In genomic region chr5:142215915-142216681, GRCh38 we compare ENCODE assay signal across 11 cellular contexts.
DNase-seq lines count a peak whose midpoint lies in the region; ATAC-seq and TF ChIP-seq lines count a peak whose summit lies in the region.
"Had no signal": no experiment of that assay in that cellular context is flagged by ENCODE, and none has a peak within 500 bp of the region (broad histone marks: within the 10 kb centered on the region; RNA-seq: fewer than 3 reads in every experiment).

No MANE protein-coding gene starts in this region.

- H3K9ac ChIP-seq in mesenchymal stem cell (ENCODE audit: low read length), result peak overlapping the region; percentile 34

- H3K27ac Mint-ChIP-seq in CD8-positive, alpha-beta T cell, result no peak overlapping the region
- H3K27ac Mint-ChIP-seq: CD4-positive, CD25-positive, alpha-beta regulatory T cell; stimulated activated naive CD8-positive, alpha-beta T cell treated with anti-CD3 and anti-CD28 coated beads, Interleukin-15, Interleukin-2, amounts not matched to agents 100 ng/mL and 50 ng/mL, for 24 hours had no signal

- DNase-seq in 8988T (peak; percentile 46), choroid plexus epithelial cell (ENCODE audit: low read depth) (peak; percentile 98), mesenchymal stem cell (peak; percentile 96), SHP77 treated with DMSO at 0.1 percent for 48 hours (lab: John Stamatoyannopoulos, UW) (no peak), HEK293T (ENCODE audit: extremely low spot score) (no peak)
- no peak for DNase-seq in CD8-positive, alpha-beta T cell
- DNase-seq: activated CD4-positive, CD25-positive, alpha-beta regulatory T cell; CD4-positive, CD25-positive, alpha-beta regulatory T cell had no signal

- no peaks in the 10 kb centered on the region for H3K9me3 ChIP-seq in mesenchymal stem cell (ENCODE audit: control insufficient read depth, low read length)
- no peaks in the 10 kb centered on the region for H3K9me3 ChIP-seq in CD8-positive, alpha-beta T cell (ENCODE audit: low read length)

- H3K18ac ChIP-seq in mesenchymal stem cell (ENCODE audit: low read depth in 1 of 2, low read length in 2 of 2), result peak overlapping the region; percentile 34 to 52

- no peak overlapping the region for H3K4me3 Mint-ChIP-seq in CD8-positive, alpha-beta T cell
- H3K4me3 Mint-ChIP-seq: CD4-positive, CD25-positive, alpha-beta regulatory T cell; stimulated activated naive CD8-positive, alpha-beta T cell treated with anti-CD3 and anti-CD28 coated beads, Interleukin-15, Interleukin-2, amounts not matched to agents 100 ng/mL and 50 ng/mL, for 24 hours had no signal

- H3K4me3 ChIP-seq in choroid plexus epithelial cell (ENCODE audit: low read depth, low read length) (peak overlapping the region; percentile 12), mesenchymal stem cell (ENCODE audit: insufficient read depth in 1 of 2, low read depth in 1 of 2, low read length in 2 of 2) (peak overlapping the region in 1 of 2 experiments; percentile 42)
- H3K4me3 ChIP-seq in CD8-positive, alpha-beta T cell (ENCODE audit: low read depth, low read length), result no peak overlapping the region

- H3K27me3 ChIP-seq in mesenchymal stem cell (ENCODE audit: control insufficient read depth in 1 of 2, insufficient read depth in 1 of 2, low read length in 2 of 2), result peaks cover 10 to 49% of the 10 kb centered on the region in 2 experiments
- no peaks in the 10 kb centered on the region for H3K27me3 ChIP-seq in CD8-positive, alpha-beta T cell (ENCODE audit: insufficient read depth, low read length)

- H3K4me1 ChIP-seq in mesenchymal stem cell (ENCODE audit: control insufficient read depth, insufficient read depth, low read depth, low read length), result peaks cover 10% of the 10 kb centered on the region
- H3K4me1 ChIP-seq in CD8-positive, alpha-beta T cell (ENCODE audit: insufficient read depth, low read length), result peaks cover 6% of the 10 kb centered on the region

- H3K79me1 ChIP-seq in mesenchymal stem cell (replicated peaks; ENCODE audit: low read length, poor library complexity, severe bottlenecking), result no peaks in the 10 kb centered on the region

- H3K4me1 Mint-ChIP-seq in CD8-positive, alpha-beta T cell (ENCODE audit: low read depth), result peaks cover 8% of the 10 kb centered on the region

- H2BK12ac ChIP-seq in mesenchymal stem cell (ENCODE audit: low read length in 2 of 2), result peak overlapping the region in 1 of 2 experiments; percentile 75

- peak overlapping the region; percentile 26 for H2BK15ac ChIP-seq in mesenchymal stem cell (ENCODE audit: low read depth, poor library complexity, severe bottlenecking)

- peak overlapping the region in 1 of 2 experiments; percentile 35 for H3K4ac ChIP-seq in mesenchymal stem cell (ENCODE audit: low read depth in 1 of 2, low read length in 2 of 2)

- no peaks in the 10 kb centered on the region for H3K9me3 Mint-ChIP-seq in CD8-positive, alpha-beta T cell
- H3K9me3 Mint-ChIP-seq: CD4-positive, CD25-positive, alpha-beta regulatory T cell; stimulated activated naive CD8-positive, alpha-beta T cell treated with anti-CD3 and anti-CD28 coated beads, Interleukin-15, Interleukin-2, amounts not matched to agents 100 ng/mL and 50 ng/mL, for 24 hours had no signal

- H2BK120ac ChIP-seq in mesenchymal stem cell (ENCODE audit: low read depth, low read length), result peak overlapping the region; percentile 15

- peak overlapping the region; percentile 53 for H3K27ac ChIP-seq in mesenchymal stem cell (ENCODE audit: low read length, poor library complexity, severe bottlenecking)
- H3K27ac ChIP-seq in CD8-positive, alpha-beta T cell (ENCODE audit: low read depth, low read length), result no peak overlapping the region

- H4K91ac ChIP-seq in mesenchymal stem cell (ENCODE audit: low read length), result peak overlapping the region; percentile 11

- H2AFZ ChIP-seq in mesenchymal stem cell (ENCODE audit: low read depth, low read length), result no peak overlapping the region

- no peak for ATAC-seq in CD8-positive, alpha-beta T cell
- no peak for ATAC-seq in GM18498 (IDR thresholded peaks at IDR 0.05; ENCODE audit: unreplicated experiment)

- peak overlapping the region; percentile 5 for H2AK5ac ChIP-seq in mesenchymal stem cell (ENCODE audit: low read length, severe bottlenecking)

- peak overlapping the region; percentile 19 for H4K8ac ChIP-seq in mesenchymal stem cell (ENCODE audit: low read length)

- H3K14ac ChIP-seq in mesenchymal stem cell (ENCODE audit: low read length in 2 of 2), result no peak overlapping the region

- no peak overlapping the region for H3K23ac ChIP-seq in mesenchymal stem cell (ENCODE audit: low read length in 2 of 2)

- POLR2A ChIA-PET in CD8-positive, alpha-beta T cell (lab: Charles Lee), result no interaction called here
- POLR2A ChIA-PET in HEK293T (lab: Yijun Ruan, JAX), result interaction anchor here (0.6 to 1.0 kb wide), 2 partner anchors 13 to 170 kb away, joined by 3 read pairs; no protein-coding TSS in a partner anchor

- H3K36me3 ChIP-seq in mesenchymal stem cell (ENCODE audit: control insufficient read depth in 1 of 2, insufficient read depth in 2 of 2, low read depth in 1 of 2, low read length in 2 of 2), result no peaks in the 10 kb centered on the region
- no peaks in the 10 kb centered on the region for H3K36me3 ChIP-seq in CD8-positive, alpha-beta T cell (ENCODE audit: insufficient read depth, low read length)

- H3K4me2 ChIP-seq in mesenchymal stem cell (ENCODE audit: low read length, poor library complexity, severe bottlenecking), result peak overlapping the region; percentile 32

- CTCF ChIA-PET in CD8-positive, alpha-beta T cell (lab: Charles Lee), result no interaction called here
- CTCF ChIA-PET in HEK293T (lab: Yijun Ruan, JAX), result interaction anchor here (0.6 to 1.0 kb wide), 2 partner anchors 29 to 333 kb away, joined by 3 to 5 read pairs; no protein-coding TSS in a partner anchor

- TF ChIP-seq EP300 in Ishikawa (IDR thresholded peaks at IDR 0.05; ENCODE audit: borderline replicate concordance), result peak; percentile 75; the same call in 1 of the 2 replicates

- peak; percentile 17 for TF ChIP-seq CTCF in choroid plexus epithelial cell (conservative IDR thresholded peaks at IDR 0.05; ENCODE audit: low read depth, low read length)
- no peak for TF ChIP-seq CTCF in CD8-positive, alpha-beta T cell (IDR thresholded peaks at IDR 0.05)

- 50% methylated on average over 13 of the region's 14 CpGs for WGBS in mesenchymal stem cell

- no peaks in the 10 kb centered on the region for H3K36me3 Mint-ChIP-seq in CD8-positive, alpha-beta T cell
- H3K36me3 Mint-ChIP-seq: CD4-positive, CD25-positive, alpha-beta regulatory T cell had no signal

- intact Hi-C loops in CD8-positive, alpha-beta T cell (cut with DNase I, micrococcal nuclease), result no loop called here

- no peak for TF ChIP-seq RAD21 in Ishikawa (IDR thresholded peaks at IDR 0.05; ENCODE audit: low read depth)

- H3K27me3 Mint-ChIP-seq in CD8-positive, alpha-beta T cell (ENCODE audit: low read depth), result peaks cover 17% of the 10 kb centered on the region

- H2BK5ac ChIP-seq in mesenchymal stem cell (ENCODE audit: low read depth, low read length, poor library complexity, severe bottlenecking), result no peak overlapping the region

TF ChIP-seq in Ishikawa, 13 proteins besides CTCF, POLR2A, EP300 and RAD21 (continues in another document):
- TF ChIP-seq TCF12 (IDR thresholded peaks at IDR 0.05; ENCODE audit: low read depth) (peak; percentile 55), MAX (IDR thresholded peaks at IDR 0.05) (no peak), EGR1 (IDR thresholded peaks at IDR 0.05) (no peak), TEAD4 (IDR thresholded peaks at IDR 0.05) (peak; percentile 72), ZBTB7A (IDR thresholded peaks at IDR 0.05; ENCODE audit: low read depth) (no peak)

TF ChIP-seq in HEK293T, 16 proteins besides CTCF, POLR2A, EP300 and RAD21:
- no peak for TF ChIP-seq L3MBTL2 (conservative IDR thresholded peaks at IDR 0.05)
- no peak for TF ChIP-seq FOXM1 (IDR thresholded peaks at IDR 0.05; ENCODE audit: borderline replicate concordance)
- TF ChIP-seq ELF4 (IDR thresholded peaks at IDR 0.05), result no peak
- no peak for TF ChIP-seq SUZ12 (IDR thresholded peaks at IDR 0.05)
- TF ChIP-seq FOXA1 (IDR thresholded peaks at IDR 0.05), result no peak
- TF ChIP-seq NFRKB (IDR thresholded peaks at IDR 0.05), result no peak
- no peak for TF ChIP-seq SP1 (IDR thresholded peaks at IDR 0.05)
- no peak for TF ChIP-seq ARNT (IDR thresholded peaks at IDR 0.05)
- TF ChIP-seq BHLHE40 (IDR thresholded peaks at IDR 0.05; ENCODE audit: borderline replicate concordance), result no peak

Comparison
In these comparisons a context has a peak if more than half of its experiments do, and no peak if none do; other contexts are left out.
1. DNase-seq: peak in 8988T (single experiment), choroid plexus epithelial cell (single experiment) and mesenchymal stem cell (single experiment); none in SHP77 treated with DMSO at 0.1 percent for 48 hours (single experiment), CD8-positive, alpha-beta T cell (0 of 7) and HEK293T (single experiment).